14 cellular contexts compared by ENCODE assay signal in genomic region chr1:200363200-200363933, GRCh38. TPM values are rescaled to one million over a fixed set of nuclear protein-coding genes. Genes with fewer than 3 reads are reported as not detected.
DNase-seq lines count a peak whose midpoint lies in the region; ATAC-seq and TF ChIP-seq lines count a peak whose summit lies in the region.
"Had no signal": no experiment of that assay in that cellular context is flagged by ENCODE, and none has a peak within 500 bp of the region (broad histone marks: within the 10 kb centered on the region; RNA-seq: fewer than 3 reads in every experiment).

No MANE protein-coding gene starts in this region.

- H3K23ac ChIP-seq in neuronal stem cell (ENCODE audit: low read depth, low read length, poor library complexity) = no peak overlapping the region

- no peak overlapping the region for H2BK12ac ChIP-seq in neuronal stem cell (ENCODE audit: low read length)

- no peak for TF ChIP-seq CTCF in activated B cell treated with CpG ODN at 0.5 μM for 24 hours (IDR thresholded peaks at IDR 0.05)
- no peak for TF ChIP-seq CTCF in SK-N-SH (IDR thresholded peaks at IDR 0.05)
- no peak for TF ChIP-seq CTCF in tibial artery (IDR thresholded peaks at IDR 0.05)
- TF ChIP-seq CTCF in heart right ventricle (IDR thresholded peaks at IDR 0.05) = no peak

- H3K27ac ChIP-seq in neuronal stem cell (replicated peaks; ENCODE audit: low read length) = peak overlapping the region; percentile 48
- H3K27ac ChIP-seq in SK-N-SH (ENCODE audit: low read depth in 2 of 2, low read length in 1 of 2) = no peak overlapping the region
- H3K27ac ChIP-seq in tibial artery = no peak overlapping the region
- peak overlapping the region in 1 of 10 donors; percentile 19 for H3K27ac ChIP-seq in heart right ventricle

- no peak overlapping the region for H3K18ac ChIP-seq in neuronal stem cell (ENCODE audit: low read length)

- H2AFZ ChIP-seq in neuronal stem cell (ENCODE audit: low read length) = no peak overlapping the region
- H2AFZ ChIP-seq in SK-N-SH (ENCODE audit: low read depth) = no peak overlapping the region

- no peaks in the 10 kb centered on the region for H3K79me2 ChIP-seq in SK-N-SH (ENCODE audit: insufficient read depth)

- no peak overlapping the region for H3K27ac Mint-ChIP-seq in activated B cell treated with CpG ODN at 0.5 μM for 24 hours
- H3K27ac Mint-ChIP-seq: activated CD8-positive, alpha-beta T cell treated with anti-CD3 and anti-CD28 coated beads, Interleukin-2, amount 10 ng/mL, durations not matched to agents 7 days and 5 days; activated naive CD8-positive, alpha-beta T cell; mesothelial cell of epicardium had no signal

- ATAC-seq in GM19395 (IDR thresholded peaks at IDR 0.05; ENCODE audit: unreplicated experiment) (peak; percentile 73), HG03571 (IDR thresholded peaks at IDR 0.05; ENCODE audit: unreplicated experiment) (peak; percentile 64), activated B cell treated with CpG ODN at 0.5 μM for 24 hours (ENCODE audit: low read depth) (peak; percentile 52), Right ventricle myocardium superior (ENCODE audit: poor library complexity) (no peak), heart right ventricle (no peak)
- ATAC-seq: activated CD8-positive, alpha-beta T cell treated with anti-CD3 and anti-CD28 coated beads, Interleukin-2, amount 10 ng/mL, durations not matched to agents 7 days and 5 days had no signal

- no peaks in the 10 kb centered on the region for H3K27me3 ChIP-seq in neuronal stem cell (ENCODE audit: control insufficient read depth in 3 of 3, insufficient read depth in 3 of 3, low read depth in 1 of 3, low read length in 3 of 3)
- no peaks in the 10 kb centered on the region for H3K27me3 ChIP-seq in SK-N-SH (ENCODE audit: insufficient read depth)
- H3K27me3 ChIP-seq in tibial artery = no peaks in the 10 kb centered on the region
- no peaks in the 10 kb centered on the region for H3K27me3 ChIP-seq in heart right ventricle

- peaks cover 16% of the 10 kb centered on the region for H3F3A ChIP-seq in SK-N-SH (replicated peaks; ENCODE audit: insufficient read depth)

- no peak overlapping the region for H4K91ac ChIP-seq in neuronal stem cell (ENCODE audit: low read depth, low read length, poor library complexity)

- no peak overlapping the region for H3K14ac ChIP-seq in neuronal stem cell (ENCODE audit: low read length)

- no peak overlapping the region for H2BK5ac ChIP-seq in neuronal stem cell (ENCODE audit: low read length)

- H2BK15ac ChIP-seq in neuronal stem cell (ENCODE audit: low read length) = no peak overlapping the region

- no peaks in the 10 kb centered on the region for H3K9me2 ChIP-seq in SK-N-SH

- no peak for TF ChIP-seq RAD21 in SK-N-SH (IDR thresholded peaks at IDR 0.05; ENCODE audit: low read length)

- H3K9me3 Mint-ChIP-seq in activated B cell treated with CpG ODN at 0.5 μM for 24 hours = no peaks in the 10 kb centered on the region
- H3K9me3 Mint-ChIP-seq: mesothelial cell of epicardium had no signal

- H3K4me3 Mint-ChIP-seq in activated B cell treated with CpG ODN at 0.5 μM for 24 hours = no peak overlapping the region
- H3K4me3 Mint-ChIP-seq: activated CD8-positive, alpha-beta T cell treated with anti-CD3 and anti-CD28 coated beads, Interleukin-2, amount 10 ng/mL, durations not matched to agents 7 days and 5 days; activated naive CD8-positive, alpha-beta T cell; mesothelial cell of epicardium had no signal

- intact Hi-C loops in activated B cell treated with CpG ODN at 0.5 μM for 24 hours (cut with micrococcal nuclease) = loop anchor here (5.0 kb wide), 1 partner anchor 39 kb away; no protein-coding TSS in a partner anchor
- intact Hi-C loops in Right ventricle myocardium superior (cut with DNase I) = no loop called here
- intact Hi-C loops in tibial artery (cut with DNase I; ENCODE audit: low total_unique reads) = no loop called here
- intact Hi-C loops in heart right ventricle (cut with DNase I) = no loop called here

- no CpG with 5 or more reads among the region's 6 CpGs for WGBS in neuronal stem cell (ENCODE audit: extremely low coverage in 2 of 2, insufficient read length in 2 of 2, insufficient replicate concordance in 1 of 2), 2 donors
- 74% methylated on average over 6 of the region's 6 CpGs for WGBS in SK-N-SH (ENCODE audit: low lambda C conversion rate)
- WGBS in heart right ventricle, 2 donors = 65 to 71% methylated on average over 6 of the region's 6 CpGs

- POLR2A ChIA-PET in activated B cell treated with CpG ODN at 0.5 μM for 24 hours (lab: Charles Lee) = interaction anchor here (0.6 to 1.2 kb wide), 4 partner anchors 13 to 790 kb away, joined by 3 to 7 read pairs (median 4); no protein-coding TSS in a partner anchor
- POLR2A ChIA-PET in SK-N-SH (lab: Yijun Ruan, JAX) = no interaction called here

- H2AK5ac ChIP-seq in neuronal stem cell (ENCODE audit: low read depth, low read length) = no peak overlapping the region

- H3K9me3 ChIP-seq in neuronal stem cell (replicated peaks in 1 of 2; ENCODE audit: control insufficient read depth in 2 of 2, insufficient read depth in 1 of 2, low read depth in 1 of 2, low read length in 2 of 2) (no peaks in the 10 kb centered on the region), SK-N-SH (no peaks in the 10 kb centered on the region), tibial artery (no peaks in the 10 kb centered on the region), heart right ventricle (no peaks in the 10 kb centered on the region)
- H3K9me3 ChIP-seq: Caco-2 had no signal

- H3K4me2 ChIP-seq in neuronal stem cell (ENCODE audit: insufficient read depth, low read length, poor library complexity, severe bottlenecking) = no peak overlapping the region
- H3K4me2 ChIP-seq in SK-N-SH = no peak overlapping the region

- TF ChIP-seq EP300 in SK-N-SH (IDR thresholded peaks at IDR 0.05; ENCODE audit: borderline replicate concordance in 1 of 2, low read depth in 1 of 2, low read length in 1 of 2) = no peak

- CTCF ChIA-PET in activated B cell treated with CpG ODN at 0.5 μM for 24 hours (lab: Charles Lee) = no interaction called here
- CTCF ChIA-PET in SK-N-SH (lab: Yijun Ruan, JAX) = interaction anchor here (1.0 to 2.1 kb wide), 3 partner anchors 56 to 125 kb away, joined by 3 to 6 read pairs (median 3); no protein-coding TSS in a partner anchor

- no peak overlapping the region for H3K4ac ChIP-seq in neuronal stem cell (ENCODE audit: low read length)

- H2BK120ac ChIP-seq in neuronal stem cell (ENCODE audit: low read depth, low read length) = no peak overlapping the region

- no peaks in the 10 kb centered on the region for H3K27me3 Mint-ChIP-seq in activated B cell treated with CpG ODN at 0.5 μM for 24 hours
- H3K27me3 Mint-ChIP-seq: activated naive CD8-positive, alpha-beta T cell had no signal

- H3K9ac ChIP-seq in neuronal stem cell (ENCODE audit: low read depth, low read length, poor library complexity) (no peak overlapping the region), SK-N-SH (no peak overlapping the region)

- no peak overlapping the region for H3K4me3 ChIP-seq in neuronal stem cell (ENCODE audit: low read length in 2 of 2)
- no peak overlapping the region for H3K4me3 ChIP-seq in SK-N-SH (ENCODE audit: low read depth in 2 of 2, low read length in 1 of 2)
- H3K4me3 ChIP-seq in tibial artery = no peak overlapping the region
- no peak overlapping the region for H3K4me3 ChIP-seq in heart right ventricle

- no peak overlapping the region for H4K8ac ChIP-seq in neuronal stem cell (ENCODE audit: low read depth, low read length)

- no peaks in the 10 kb centered on the region for H3K36me3 Mint-ChIP-seq in activated B cell treated with CpG ODN at 0.5 μM for 24 hours (ENCODE audit: low read depth)
- H3K36me3 Mint-ChIP-seq: mesothelial cell of epicardium had no signal

- peaks cover 9% of the 10 kb centered on the region for H3K4me1 Mint-ChIP-seq in activated B cell treated with CpG ODN at 0.5 μM for 24 hours

- H3K36me3 ChIP-seq in neuronal stem cell (replicated peaks in 1 of 2; ENCODE audit: control insufficient read depth in 2 of 2, insufficient read depth in 2 of 2, low read length in 2 of 2) = no peaks in the 10 kb centered on the region
- no peaks in the 10 kb centered on the region for H3K36me3 ChIP-seq in SK-N-SH (replicated peaks in 1 of 2; ENCODE audit: control insufficient read depth in 1 of 2, insufficient read depth in 2 of 2, low read length in 1 of 2)
- H3K36me3 ChIP-seq in tibial artery = no peaks in the 10 kb centered on the region
- no peaks in the 10 kb centered on the region for H3K36me3 ChIP-seq in heart right ventricle

- H3K4me1 ChIP-seq in neuronal stem cell (ENCODE audit: control insufficient read depth in 2 of 2, insufficient read depth in 1 of 2, low read depth in 1 of 2, low read length in 2 of 2) = peaks cover 13 to 27% of the 10 kb centered on the region in 2 donors
- H3K4me1 ChIP-seq in SK-N-SH (ENCODE audit: control insufficient read depth in 1 of 2, insufficient read depth in 2 of 2, low read depth in 1 of 2, low read length in 1 of 2) = peaks cover 0 to 18% of the 10 kb centered on the region in 2 experiments
- H3K4me1 ChIP-seq in tibial artery = no peaks in the 10 kb centered on the region
- peaks cover 0 to 55% (median 0%) of the 10 kb centered on the region in 9 donors for H3K4me1 ChIP-seq in heart right ventricle

- H3K79me1 ChIP-seq in neuronal stem cell (ENCODE audit: low read depth, low read length) = no peaks in the 10 kb centered on the region

- H4K20me1 ChIP-seq in SK-N-SH (ENCODE audit: insufficient read depth) = no peaks in the 10 kb centered on the region

- DNase-seq in activated B cell treated with CpG ODN at 0.5 μM for 24 hours (no peak), neuronal stem cell (ENCODE audit: low spot score) (no peak), Right ventricle myocardium superior (no peak), SK-N-SH (no peak), tibial artery (no peak), heart right ventricle (no peak)
- DNase-seq: activated CD8-positive, alpha-beta T cell treated with anti-CD3 and anti-CD28 coated beads, Interleukin-2, amount 10 ng/mL, durations not matched to agents 7 days and 5 days; Caco-2; NCI-H446 treated with DMSO at 0.1 percent for 48 hours; T-helper 1 cell had no signal

TF ChIP-seq in SK-N-SH, 30 proteins besides CTCF, POLR2A, EP300 and RAD21:
- TF ChIP-seq NRF1 (IDR thresholded peaks at IDR 0.05; ENCODE audit: low read depth, low read length) = no peak

RNA-seq across cellular contexts. Expression of gene ZNF281, which starts 46.5 kb away (rescaled TPM):
- total RNA-seq in activated B cell treated with CpG ODN at 0.5 μM for 24 hours = 28.2 and 31.2 TPM in 2 replicates
- polyA plus RNA-seq in neuronal stem cell (2013, experiment 1 of 2) = 25.4 TPM
- 26.0 TPM for polyA plus RNA-seq in neuronal stem cell (2013, experiment 2 of 2)
- total RNA-seq in Right ventricle myocardium superior = 7.3 TPM
- 3.0 and 3.8 TPM in 2 replicates for polyA plus RNA-seq in SK-N-SH (2012; rRNA removed)
- polyA plus RNA-seq in SK-N-SH (2012; cell fraction: cytosol; rRNA removed) = 3.8 and 4.3 TPM in 2 replicates
- polyA plus RNA-seq in SK-N-SH (2012; cell fraction: nucleus; rRNA removed) = 2.4 and 5.1 TPM in 2 replicates
- total RNA-seq in heart right ventricle = 10 to 100 TPM in 4 of 10 donors, 1 to 10 TPM in 6; 6.8 to 11.7 (median 9.2) TPM
- 1 to 10 TPM; 2.8 to 3.4 TPM for polyA plus RNA-seq in heart right ventricle

Comparison
In these comparisons a context has a peak if more than half of its experiments do, and no peak if none do; other contexts are left out.
1. ATAC-seq: peak in GM19395 (single experiment), HG03571 (single experiment) and activated B cell treated with CpG ODN at 0.5 μM for 24 hours (single experiment); none in Right ventricle myocardium superior (single experiment) and heart right ventricle (0 of 8).